Comparison of ENCODE assay signal across 20 cellular contexts in genomic region chr15:88083828-88084760, GRCh38.
DNase-seq lines count a peak whose midpoint lies in the region; ATAC-seq and TF ChIP-seq lines count a peak whose summit lies in the region.
"Had no signal": no experiment of that assay in that cellular context is flagged by ENCODE, and none has a peak within 500 bp of the region (broad histone marks: within the 10 kb centered on the region; RNA-seq: fewer than 3 reads in every experiment).

No MANE protein-coding gene starts in this region.

- peak; percentile 51 for ATAC-seq in Right ventricle myocardium superior (ENCODE audit: poor library complexity)
- ATAC-seq: activated T-cell treated with anti-CD3 and anti-CD28 coated beads, Interleukin-2, amount 50 U/mL, for 72 hours; effector memory CD8-positive, alpha-beta T cell; HCT116 had no signal

- H4K20me1 ChIP-seq in hepatocyte (ENCODE audit: insufficient read depth, poor library complexity, severe bottlenecking), result no peaks in the 10 kb centered on the region

- peaks cover 0 to 8% of the 10 kb centered on the region in 2 donors for H3K4me1 ChIP-seq in right atrium auricular region
- peaks cover 12 to 46% of the 10 kb centered on the region in 2 donors for H3K4me1 ChIP-seq in ascending aorta
- peaks cover 11% of the 10 kb centered on the region for H3K4me1 ChIP-seq in hepatocyte (ENCODE audit: insufficient read depth)

- H3K4me3 ChIP-seq in right atrium auricular region, result no peak overlapping the region
- H3K4me3 ChIP-seq in ascending aorta, result peak overlapping the region in 1 of 2 donors; percentile 22
- no peak overlapping the region for H3K4me3 ChIP-seq in hepatocyte
- H3K4me3 ChIP-seq: esophagus squamous epithelium had no signal

- H3K27ac ChIP-seq in right atrium auricular region, result no peak overlapping the region
- H3K27ac ChIP-seq in ascending aorta, result peak overlapping the region; percentile 79 to 89
- no peak overlapping the region for H3K27ac ChIP-seq in hepatocyte
- H3K27ac ChIP-seq: esophagus squamous epithelium, neutrophil, RWPE1 had no signal

- WGBS in hepatocyte (ENCODE audit: low lambda C conversion rate, missing lambda C conversion rate), result 51% methylated on average over 9 of the region's 9 CpGs

- H3K36me3 ChIP-seq in right atrium auricular region (no peaks in the 10 kb centered on the region), ascending aorta (no peaks in the 10 kb centered on the region), hepatocyte (replicated peaks; ENCODE audit: insufficient read depth, low read depth) (no peaks in the 10 kb centered on the region)
- H3K36me3 ChIP-seq: esophagus squamous epithelium, neutrophil had no signal

- no peaks in the 10 kb centered on the region for H3K9me2 ChIP-seq in hepatocyte (replicated peaks; ENCODE audit: insufficient read depth)

- no peak overlapping the region for H2AFZ ChIP-seq in hepatocyte

- no peaks in the 10 kb centered on the region for H3K79me2 ChIP-seq in hepatocyte

- no peak for DNase-seq in Right ventricle myocardium superior
- DNase-seq in right atrium auricular region (ENCODE audit: low spot score), result no peak
- no peak for DNase-seq in ascending aorta (ENCODE audit: low spot score in 2 of 2)
- peak; percentile 15 for DNase-seq in hepatocyte (ENCODE audit: low spot score)
- no peak for DNase-seq in NCI-H1092 (lab: John Stamatoyannopoulos, UW)
- no peak for DNase-seq in UCSD-AML1 (lab: John Stamatoyannopoulos, UW; ENCODE audit: unreplicated experiment)
- DNase-seq in KG1 (lab: John Stamatoyannopoulos, UW), result no peak
- DNase-seq in GM10266 (ENCODE audit: extremely low spot score), result no peak
- DNase-seq: activated naive CD4-positive, alpha-beta T cell treated with anti-CD3 and anti-CD28 coated beads, Interleukin-2, amount 50 U/mL, for 16 hours; activated T-cell treated with anti-CD3 and anti-CD28 coated beads, Interleukin-2, amount 50 U/mL, for 72 hours; DMS 273 treated with DMSO at 0.1 percent for 48 hours; effector memory CD8-positive, alpha-beta T cell; esophagus squamous epithelium; Kasumi-1; NCI-H1092 treated with DMSO at 0.1 percent for 48 hours; NCI-H2107; NCI-H524 had no signal

- intact Hi-C loops in Right ventricle myocardium superior (cut with DNase I) (no loop called here), ascending aorta (cut with DNase I) (loop anchor here (5.0 to 10.0 kb wide), 3 partner anchors 38 to 1111 kb away; no protein-coding TSS in a partner anchor)

- H3K9me3 ChIP-seq in right atrium auricular region (no peaks in the 10 kb centered on the region), ascending aorta (no peaks in the 10 kb centered on the region), hepatocyte (ENCODE audit: low read depth) (no peaks in the 10 kb centered on the region)
- H3K9me3 ChIP-seq: esophagus squamous epithelium, neutrophil had no signal

- no peaks in the 10 kb centered on the region for H3K27me3 ChIP-seq in right atrium auricular region
- H3K27me3 ChIP-seq in ascending aorta, result no peaks in the 10 kb centered on the region
- no peaks in the 10 kb centered on the region for H3K27me3 ChIP-seq in hepatocyte

- no peak overlapping the region for H3K4me2 ChIP-seq in hepatocyte

- no peak for TF ChIP-seq CTCF in right atrium auricular region (IDR thresholded peaks at IDR 0.05)
- no peak for TF ChIP-seq CTCF in ascending aorta (IDR thresholded peaks at IDR 0.05)
- TF ChIP-seq CTCF in hepatocyte (IDR thresholded peaks at IDR 0.05; ENCODE audit: poor library complexity), result no peak
- no peak for TF ChIP-seq CTCF in GM10266 (IDR thresholded peaks at IDR 0.05; ENCODE audit: control insufficient read depth, insufficient read depth, low read depth, missing control alignments)

Comparison
In these comparisons a context has a peak if more than half of its experiments do, and no peak if none do; other contexts are left out.
1. H3K27ac ChIP-seq: peak in ascending aorta (2 of 2); none in right atrium auricular region (0 of 2) and hepatocyte (single experiment).